Comparison of ENCODE assay signal across 9 cellular contexts in the genomic region with DNA sequence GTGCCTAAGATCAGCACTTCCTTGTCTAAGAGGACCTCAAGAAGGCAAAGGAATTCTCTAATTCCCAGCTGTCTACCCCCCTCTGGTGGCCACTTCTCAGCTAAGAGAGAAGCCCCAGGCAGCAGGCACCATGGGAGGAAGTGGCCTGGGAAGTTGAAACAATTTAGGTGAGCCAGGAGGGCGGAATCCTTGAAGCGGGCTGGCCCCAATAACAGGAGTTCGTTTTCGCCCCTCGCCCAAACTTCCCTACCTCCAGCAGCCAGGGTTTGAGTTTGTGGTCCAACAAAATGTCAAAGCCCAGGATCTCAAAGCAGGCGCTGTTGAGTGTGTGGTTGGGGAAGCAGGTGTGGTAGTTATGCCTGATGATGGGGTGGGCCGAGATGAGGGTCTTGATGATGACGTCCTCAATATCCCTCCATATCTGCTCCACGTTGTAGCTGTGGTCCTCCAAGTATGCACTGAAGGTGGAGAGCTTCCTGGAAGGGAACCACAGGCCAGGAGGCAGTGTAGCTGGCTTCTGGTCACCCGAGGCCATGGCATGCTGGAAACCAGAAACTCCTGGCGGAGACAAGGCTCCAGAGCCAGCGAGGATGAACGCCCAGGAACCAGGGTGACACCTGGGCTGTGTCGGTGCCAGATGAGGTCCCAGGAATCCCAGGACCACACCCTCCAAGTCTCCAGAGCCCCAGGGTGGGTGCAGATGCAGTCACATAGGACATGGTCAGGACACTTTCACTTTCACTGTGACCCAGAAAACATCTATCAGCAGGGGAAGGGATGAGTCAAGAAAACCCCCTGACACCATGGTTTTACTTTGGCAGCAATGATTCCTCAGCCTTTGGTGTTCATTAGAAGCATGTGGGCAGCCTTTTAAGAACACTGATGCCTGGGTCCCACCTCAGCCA. TPM values are rescaled to one million over a fixed set of nuclear protein-coding genes. Genes with fewer than 3 reads are reported as not detected.
A peak's percentile ranks its signal among the peaks of the same experiment; 100 is the strongest.
DNase-seq lines count a peak whose midpoint lies in the region; ATAC-seq and TF ChIP-seq lines count a peak whose summit lies in the region.
"Had no signal": no experiment of that assay in that cellular context is flagged by ENCODE, and none has a peak within 500 bp of the region (broad histone marks: within the 10 kb centered on the region; RNA-seq: fewer than 3 reads in every experiment).

No MANE protein-coding gene starts in this region.

- no peak overlapping the region for H2BK12ac ChIP-seq in H9 (ENCODE audit: insufficient read length, low read depth, low read length)

- no peaks in the 10 kb centered on the region for H3K9me3 ChIP-seq in H9 (ENCODE audit: control insufficient read depth, low read depth, low read length)

- no peak overlapping the region for H3K14ac ChIP-seq in H9 (ENCODE audit: insufficient read depth, low read length)

- no peak overlapping the region for H3K4me2 ChIP-seq in H9 (ENCODE audit: insufficient read depth, insufficient read length, low read length)

- peaks cover 3 to 7% of the 10 kb centered on the region in 2 experiments for H3K4me1 Mint-ChIP-seq in H9

- peaks cover 93% of the 10 kb centered on the region for H3K27me3 Mint-ChIP-seq in H9 (ENCODE audit: low read depth)

- no peaks in the 10 kb centered on the region for H3K23me2 ChIP-seq in H9 (ENCODE audit: insufficient read length, low read depth, low read length, poor library complexity, severe bottlenecking)

- H3K56ac ChIP-seq in H9 (ENCODE audit: insufficient read length, low read depth, low read length): no peak overlapping the region

- peak; percentile 89 for TF ChIP-seq CTCF in H9 (conservative IDR thresholded peaks at IDR 0.05)

- no peak overlapping the region for H4K91ac ChIP-seq in H9 (ENCODE audit: insufficient read length, low read depth, low read length)

- H3K27ac Mint-ChIP-seq in H9: no peak overlapping the region
- no peak overlapping the region for H3K27ac Mint-ChIP-seq in activated naive CD4-positive, alpha-beta T cell treated with anti-CD3 and anti-CD28 coated beads, Interleukin-2, amount 50 U/mL, for 72 hours

- no peaks in the 10 kb centered on the region for H3K4me1 ChIP-seq in H9 (ENCODE audit: insufficient read depth, low read length)

- no peak overlapping the region for H2AFZ ChIP-seq in H9 (ENCODE audit: low read length)

- DNase-seq in NCI-H1105 treated with DMSO at 0.1 percent for 48 hours (lab: John Stamatoyannopoulos, UW) (peak; percentile 15), NCI-H1105 (lab: John Stamatoyannopoulos, UW) (no peak), H9 (peak; percentile 93), NCI-H69 (lab: John Stamatoyannopoulos, UW) (peak; percentile 80), Right ventricle myocardium superior (peak; percentile 67), pons (ENCODE audit: low spot score) (peak; percentile 75)
- DNase-seq in activated naive CD4-positive, alpha-beta T cell treated with anti-CD3 and anti-CD28 coated beads, Interleukin-2, amount 50 U/mL, for 72 hours (ENCODE audit: low spot score in 2 of 2): no peak

- H3K9ac ChIP-seq in H9 (ENCODE audit: extremely low read depth, insufficient read length, low read length): no peak overlapping the region

- H3K4me3 Mint-ChIP-seq in H9: no peak overlapping the region
- H3K4me3 Mint-ChIP-seq: activated naive CD8-positive, alpha-beta T cell had no signal

- H3K18ac ChIP-seq in H9 (ENCODE audit: insufficient read length, low read depth, low read length): no peak overlapping the region

- H3K9me3 Mint-ChIP-seq in H9: no peaks in the 10 kb centered on the region
- no peaks in the 10 kb centered on the region for H3K9me3 Mint-ChIP-seq in activated naive CD4-positive, alpha-beta T cell treated with anti-CD3 and anti-CD28 coated beads, Interleukin-2, amount 50 U/mL, for 72 hours

- intact Hi-C loops in Right ventricle myocardium superior (cut with DNase I): loop anchor here (5.0 kb wide), 2 partner anchors 64 to 114 kb away; a partner anchor contains a TSS

- no peak overlapping the region for H3K23ac ChIP-seq in H9 (ENCODE audit: insufficient read length, low read depth, low read length)

- H3K4ac ChIP-seq in H9 (ENCODE audit: low read depth, low read length): no peak overlapping the region

- peak; percentile 82 to 85 for ATAC-seq in activated naive CD4-positive, alpha-beta T cell treated with anti-CD3 and anti-CD28 coated beads, Interleukin-2, amount 50 U/mL, for 72 hours
- ATAC-seq in Right ventricle myocardium superior (ENCODE audit: poor library complexity) (peak; percentile 87), GM18858 (IDR thresholded peaks at IDR 0.05; ENCODE audit: unreplicated experiment) (no peak)

- no peak overlapping the region for H2BK5ac ChIP-seq in H9 (ENCODE audit: insufficient read length, low read length)

- H2AK5ac ChIP-seq in H9 (ENCODE audit: insufficient read length, low read length): no peak overlapping the region

- no peak overlapping the region for H3K27ac ChIP-seq in H9 (ENCODE audit: insufficient read length, low read depth, low read length)

- no peak overlapping the region for H4K8ac ChIP-seq in H9 (replicated peaks; ENCODE audit: insufficient read length, low read depth, low read length)

- H3K27me3 ChIP-seq in H9 (ENCODE audit: insufficient read depth, low read length): no peaks in the 10 kb centered on the region; the same call in 1 of the 2 replicates

- no CpG with 5 or more reads among the region's 14 CpGs for WGBS in H9 (ENCODE audit: extremely low coverage, insufficient read length, low lambda C conversion rate)

- no peak overlapping the region for H3T11ph ChIP-seq in H9 (ENCODE audit: low read length)

- H2BK20ac ChIP-seq in H9 (ENCODE audit: low read depth, low read length, poor library complexity, severe bottlenecking): no peak overlapping the region

- H3K79me2 ChIP-seq in H9 (ENCODE audit: insufficient read depth, low read length): no peaks in the 10 kb centered on the region

- no peak overlapping the region for H2BK120ac ChIP-seq in H9 (ENCODE audit: low read depth, low read length, poor library complexity, severe bottlenecking)

- H4K20me1 ChIP-seq in H9 (ENCODE audit: control insufficient read depth, insufficient read depth, insufficient read length): peaks cover 2% of the 10 kb centered on the region

- no peak overlapping the region for H2BK15ac ChIP-seq in H9 (ENCODE audit: low read depth, low read length)

- no peaks in the 10 kb centered on the region for H3K79me1 ChIP-seq in H9 (ENCODE audit: insufficient read depth, low read depth, low read length, poor library complexity, severe bottlenecking)

- no peak overlapping the region for H4K5ac ChIP-seq in H9 (ENCODE audit: insufficient read length, low read depth, low read length)

- H3K36me3 Mint-ChIP-seq in H9 (ENCODE audit: insufficient read depth in 1 of 3, low read depth in 3 of 3): 0 out of 7 replicates have a peak, but pooled peaks cover 0 to 5% (median 0%) of the 10 kb centered on the region in 3 experiments
- H3K36me3 Mint-ChIP-seq in activated naive CD4-positive, alpha-beta T cell treated with anti-CD3 and anti-CD28 coated beads, Interleukin-2, amount 50 U/mL, for 72 hours: no peaks in the 10 kb centered on the region
- H3K36me3 Mint-ChIP-seq: activated naive CD8-positive, alpha-beta T cell had no signal

RNA-seq across cellular contexts. Expression of a gene that starts 25.6 kb away (rescaled TPM):
- 1.1 and 2.4 TPM in 2 replicates for total RNA-seq in H9 (2021)
- not detected for total RNA-seq in activated naive CD4-positive, alpha-beta T cell treated with anti-CD3 and anti-CD28 coated beads, Interleukin-2, amount 50 U/mL, for 72 hours
- total RNA-seq in Right ventricle myocardium superior: not detected

RNA-seq across cellular contexts. Expression of a gene that starts 39.5 kb away (rescaled TPM):
- total RNA-seq in H9 (2021) (19.1 and 23.1 TPM in 2 replicates), Right ventricle myocardium superior (341 TPM)
- 100 to 1,000 TPM in 1 of 2 donors, 10 to 100 TPM in 1; 63.6 to 123 TPM for total RNA-seq in activated naive CD4-positive, alpha-beta T cell treated with anti-CD3 and anti-CD28 coated beads, Interleukin-2, amount 50 U/mL, for 72 hours

Comparison
In these comparisons a context has a peak if more than half of its experiments do, and no peak if none do; other contexts are left out.
1. DNase-seq: peak in NCI-H1105 treated with DMSO at 0.1 percent for 48 hours (single experiment), H9 (single experiment), NCI-H69 (single experiment), Right ventricle myocardium superior (single experiment) and pons (single experiment); none in NCI-H1105 (single experiment) and activated naive CD4-positive, alpha-beta T cell treated with anti-CD3 and anti-CD28 coated beads, Interleukin-2, amount 50 U/mL, for 72 hours (0 of 2).